ENCODE assay signal across 10 cellular contexts in genomic region chr19:14561832-14562351, GRCh38. TPM values are rescaled to one million over a fixed set of nuclear protein-coding genes. Genes with fewer than 3 reads are reported as not detected.
A peak's percentile ranks its signal among the peaks of the same experiment; 100 is the strongest.
DNase-seq lines count a peak whose midpoint lies in the region; ATAC-seq and TF ChIP-seq lines count a peak whose summit lies in the region.
"Had no signal": no experiment of that assay in that cellular context is flagged by ENCODE, and none has a peak within 500 bp of the region (broad histone marks: within the 10 kb centered on the region; RNA-seq: fewer than 3 reads in every experiment).

No MANE protein-coding gene starts in this region.

- TF ChIP-seq POLR2A in gastroesophageal sphincter (IDR thresholded peaks at IDR 0.05) = no peak

- peaks cover 27% of the 10 kb centered on the region for H3K79me2 ChIP-seq in MM.1S (ENCODE audit: low read length)

- H3K36me3 ChIP-seq in BLaER1 = peaks cover 22% of the 10 kb centered on the region
- peaks cover 21% of the 10 kb centered on the region; the same call in 1 of the 2 replicates for H3K36me3 ChIP-seq in SK-N-MC (ENCODE audit: insufficient read depth, low read length)
- peaks cover 0 to 35% of the 10 kb centered on the region in 2 donors for H3K36me3 ChIP-seq in gastroesophageal sphincter
- no peaks in the 10 kb centered on the region for H3K36me3 ChIP-seq in MM.1S (replicated peaks; ENCODE audit: insufficient read depth, low read length)

- ATAC-seq in gastroesophageal sphincter (no peak), HG02870 (IDR thresholded peaks at IDR 0.05; ENCODE audit: unreplicated experiment) (no peak)
- no peak for ATAC-seq in activated CD4-positive, CD25-positive, alpha-beta regulatory T cell treated with anti-CD3 and anti-CD28 coated beads, Interleukin-2, amount 50 U/mL, for 24 hours

- H3K4me2 ChIP-seq in BLaER1 (peak overlapping the region; percentile 86), MM.1S (ENCODE audit: low read depth, low read length) (no peak overlapping the region)

- peaks cover 87% of the 10 kb centered on the region for H4K20me1 ChIP-seq in BLaER1
- no peaks in the 10 kb centered on the region for H4K20me1 ChIP-seq in MM.1S (ENCODE audit: insufficient read depth, low read length)

- H3K4me1 ChIP-seq in BLaER1 (peaks cover 94% of the 10 kb centered on the region), gastroesophageal sphincter (peaks cover 0 to 35% (median 0%) of the 10 kb centered on the region in 3 donors), MM.1S (ENCODE audit: low read length) (no peaks in the 10 kb centered on the region)

- TF ChIP-seq EP300 in gastroesophageal sphincter (IDR thresholded peaks at IDR 0.05) = no peak

- WGBS in gastroesophageal sphincter (ENCODE audit: low coverage in 1 of 2), 2 donors = 74% methylated on average over 4 of the region's 22 CpGs; no CpG with 5 or more reads in 1 of the 2 donors

- peak overlapping the region; percentile 74 for H3K9ac ChIP-seq in BLaER1
- no peak overlapping the region for H3K9ac ChIP-seq in SK-N-MC (ENCODE audit: insufficient read length)
- no peak overlapping the region for H3K9ac ChIP-seq in MM.1S (ENCODE audit: low read length)

- DNase-seq in SK-N-MC (ENCODE audit: low read depth, low spot score) = no peak
- DNase-seq in nucleus accumbens (lab: John Stamatoyannopoulos, UW) = peak in 46 of 56 donors; percentile 11 to 78 (median 62)
- DNase-seq in superior temporal gyrus (ENCODE audit: extremely low spot score) = no peak
- no peak for DNase-seq in MM.1S
- DNase-seq: CD4-positive, CD25-positive, alpha-beta regulatory T cell; NCI-H526 had no signal

- H3K27ac ChIP-seq in BLaER1 (peak overlapping the region; percentile 87), SK-N-MC (0 out of 2 replicates have a peak overlapping the region, but pooled peaks have one; percentile 7), gastroesophageal sphincter (peak overlapping the region in 3 of 4 donors; percentile 57 to 72 (median 63)), MM.1S (ENCODE audit: low read length) (no peak overlapping the region)

- H3K9me3 ChIP-seq in BLaER1 (no peaks in the 10 kb centered on the region), SK-N-MC (ENCODE audit: low read depth, low read length) (no peaks in the 10 kb centered on the region), gastroesophageal sphincter (no peaks in the 10 kb centered on the region), MM.1S (replicated peaks; ENCODE audit: insufficient read depth, low read length) (no peaks in the 10 kb centered on the region)

- H3K4me3 ChIP-seq in BLaER1 (peak overlapping the region; percentile 59), SK-N-MC (no peak overlapping the region), gastroesophageal sphincter (no peak overlapping the region), MM.1S (ENCODE audit: low read length) (no peak overlapping the region)

- no peak for TF ChIP-seq CTCF in gastroesophageal sphincter (IDR thresholded peaks at IDR 0.05)
- TF ChIP-seq CTCF in MM.1S (IDR thresholded peaks at IDR 0.05; ENCODE audit: low read length) = no peak

- H3K9me2 ChIP-seq in MM.1S (replicated peaks; ENCODE audit: insufficient read depth, low read length) = no peaks in the 10 kb centered on the region

- no peaks in the 10 kb centered on the region for H3F3A ChIP-seq in MM.1S (ENCODE audit: insufficient read depth, low read length)

- H2AFZ ChIP-seq in MM.1S (ENCODE audit: low read length) = no peak overlapping the region

- H3K27me3 ChIP-seq in BLaER1 = no peaks in the 10 kb centered on the region
- H3K27me3 ChIP-seq in gastroesophageal sphincter = no peaks in the 10 kb centered on the region
- no peaks in the 10 kb centered on the region for H3K27me3 ChIP-seq in MM.1S (replicated peaks; ENCODE audit: insufficient read depth, low read length)

RNA-seq across cellular contexts. Expression of gene NDUFB7, which starts 10.0 kb away (rescaled TPM):
- 100 to 1,000 TPM; 251 to 393 (median 330) TPM for total RNA-seq in gastroesophageal sphincter

RNA-seq across cellular contexts. Expression of gene CLEC17A, which starts 21.0 kb away (rescaled TPM):
- not detected for total RNA-seq in gastroesophageal sphincter

RNA-seq across cellular contexts. Expression of gene TECR, which starts 32.5 kb away (rescaled TPM):
- 10 to 100 TPM; 21.3 to 27.2 (median 24.3) TPM for total RNA-seq in gastroesophageal sphincter

RNA-seq across cellular contexts. Expression of gene DNAJB1, which starts 43.7 kb away (rescaled TPM):
- total RNA-seq in gastroesophageal sphincter = 10 to 100 TPM; 59.3 to 72.8 (median 68.2) TPM

Comparison
In these comparisons a context has a peak if more than half of its experiments do, and no peak if none do; other contexts are left out.
1. DNase-seq: peak in nucleus accumbens (46 of 56); none in SK-N-MC (single experiment), superior temporal gyrus (single experiment) and MM.1S (single experiment).